Comparison of ENCODE assay signal across 3 cellular contexts in the genomic region with DNA sequence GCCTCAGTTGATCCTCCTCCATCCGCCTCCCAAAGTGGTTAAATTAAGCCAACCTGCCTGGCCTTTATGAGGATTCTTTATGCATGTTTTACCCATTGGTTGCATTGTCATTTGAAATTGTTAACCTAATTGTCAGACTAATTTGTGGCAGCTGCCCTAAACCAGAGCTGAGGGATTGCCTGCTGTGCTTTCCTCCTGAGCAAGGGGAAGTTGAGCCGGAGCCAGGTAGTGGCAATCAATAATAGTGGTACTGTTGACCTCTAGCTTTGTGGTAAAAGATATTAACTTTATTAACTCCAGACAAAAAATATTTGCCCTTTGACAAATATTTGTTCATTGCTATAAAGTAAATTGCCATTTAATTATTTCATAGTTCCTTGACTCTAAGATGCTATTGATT.
TF ChIP-seq lines count a peak whose summit lies in the region.

No MANE protein-coding gene starts in this region.

TF ChIP-seq in liver, 16 proteins besides CTCF, POLR2A, EP300 and RAD21:
- TF ChIP-seq JUND (IDR thresholded peaks at IDR 0.05): peak in 1 of 2 donors; percentile 26
- TF ChIP-seq HNF4A (conservative IDR thresholded peaks at IDR 0.05): peak; percentile 81 to 90
- no peak for TF ChIP-seq TAF1 (conservative IDR thresholded peaks at IDR 0.05)
- TF ChIP-seq FOXA2 (IDR thresholded peaks at IDR 0.05): no peak
- TF ChIP-seq, protein P1, sequence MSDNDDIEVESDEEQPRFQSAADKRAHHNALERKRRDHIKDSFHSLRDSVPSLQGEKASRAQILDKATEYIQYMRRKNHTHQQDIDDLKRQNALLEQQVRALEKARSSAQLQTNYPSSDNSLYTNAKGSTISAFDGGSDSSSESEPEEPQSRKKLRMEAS (IDR thresholded peaks at IDR 0.05): peak; percentile 33
- TF ChIP-seq, protein P2, sequence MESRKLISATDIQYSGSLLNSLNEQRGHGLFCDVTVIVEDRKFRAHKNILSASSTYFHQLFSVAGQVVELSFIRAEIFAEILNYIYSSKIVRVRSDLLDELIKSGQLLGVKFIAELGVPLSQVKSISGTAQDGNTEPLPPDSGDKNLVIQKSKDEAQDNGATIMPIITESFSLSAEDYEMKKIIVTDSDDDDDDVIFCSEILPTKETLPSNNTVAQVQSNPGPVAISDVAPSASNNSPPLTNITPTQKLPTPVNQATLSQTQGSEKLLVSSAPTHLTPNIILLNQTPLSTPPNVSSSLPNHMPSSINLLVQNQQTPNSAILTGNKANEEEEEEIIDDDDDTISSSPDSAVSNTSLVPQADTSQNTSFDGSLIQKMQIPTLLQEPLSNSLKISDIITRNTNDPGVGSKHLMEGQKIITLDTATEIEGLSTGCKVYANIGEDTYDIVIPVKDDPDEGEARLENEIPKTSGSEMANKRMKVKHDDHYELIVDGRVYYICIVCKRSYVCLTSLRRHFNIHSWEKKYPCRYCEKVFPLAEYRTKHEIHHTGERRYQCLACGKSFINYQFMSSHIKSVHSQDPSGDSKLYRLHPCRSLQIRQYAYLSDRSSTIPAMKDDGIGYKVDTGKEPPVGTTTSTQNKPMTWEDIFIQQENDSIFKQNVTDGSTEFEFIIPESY (IDR thresholded peaks at IDR 0.05): no peak
- no peak for TF ChIP-seq YY1 (IDR thresholded peaks at IDR 0.05)
- peak; percentile 53 for TF ChIP-seq NR2F2 (IDR thresholded peaks at IDR 0.05)
- peak; percentile 58 for TF ChIP-seq HNF4G (IDR thresholded peaks at IDR 0.05)
- TF ChIP-seq RXRA (IDR thresholded peaks at IDR 0.05): peak; percentile 42 to 64
- TF ChIP-seq GABPA (IDR thresholded peaks at IDR 0.05 in 1 of 2, conservative IDR thresholded peaks at IDR 0.05 in 1 of 2): no peak
- TF ChIP-seq SP1 (IDR thresholded peaks at IDR 0.05): peak; percentile 45
- TF ChIP-seq FOXA1 (IDR thresholded peaks at IDR 0.05): no peak
- TF ChIP-seq EGR1 (IDR thresholded peaks at IDR 0.05; ENCODE audit: low read depth in 2 of 2): no peak
TF ChIP-seq in liver: peak in this region for 7.

TF ChIP-seq in HepG2, 621 proteins besides CTCF, POLR2A, EP300 and RAD21:
- TF ChIP-seq GATA4 (IDR thresholded peaks at IDR 0.05; ENCODE audit: borderline replicate concordance, low read depth) (no peak), NKX3-1 (CRISPR knock-in tag; IDR thresholded peaks at IDR 0.05) (no peak), U2AF2 (IDR thresholded peaks at IDR 0.05; ENCODE audit: low read depth, low read length) (no peak), HMG20A (CRISPR knock-in tag; IDR thresholded peaks at IDR 0.05; ENCODE audit: borderline replicate concordance) (no peak), ZEB1 (IDR thresholded peaks at IDR 0.05; ENCODE audit: insufficient replicate concordance, low read depth) (no peak), IKZF1 (IDR thresholded peaks at IDR 0.05) (no peak), NCOR1 (IDR thresholded peaks at IDR 0.05; ENCODE audit: borderline replicate concordance, low read length) (no peak), NFKBIZ (CRISPR knock-in tag; IDR thresholded peaks at IDR 0.05) (no peak), ZNF619 (CRISPR knock-in tag; IDR thresholded peaks at IDR 0.05) (no peak), MTA3 (CRISPR knock-in tag; IDR thresholded peaks at IDR 0.05) (no peak)
- TF ChIP-seq, protein P3, sequence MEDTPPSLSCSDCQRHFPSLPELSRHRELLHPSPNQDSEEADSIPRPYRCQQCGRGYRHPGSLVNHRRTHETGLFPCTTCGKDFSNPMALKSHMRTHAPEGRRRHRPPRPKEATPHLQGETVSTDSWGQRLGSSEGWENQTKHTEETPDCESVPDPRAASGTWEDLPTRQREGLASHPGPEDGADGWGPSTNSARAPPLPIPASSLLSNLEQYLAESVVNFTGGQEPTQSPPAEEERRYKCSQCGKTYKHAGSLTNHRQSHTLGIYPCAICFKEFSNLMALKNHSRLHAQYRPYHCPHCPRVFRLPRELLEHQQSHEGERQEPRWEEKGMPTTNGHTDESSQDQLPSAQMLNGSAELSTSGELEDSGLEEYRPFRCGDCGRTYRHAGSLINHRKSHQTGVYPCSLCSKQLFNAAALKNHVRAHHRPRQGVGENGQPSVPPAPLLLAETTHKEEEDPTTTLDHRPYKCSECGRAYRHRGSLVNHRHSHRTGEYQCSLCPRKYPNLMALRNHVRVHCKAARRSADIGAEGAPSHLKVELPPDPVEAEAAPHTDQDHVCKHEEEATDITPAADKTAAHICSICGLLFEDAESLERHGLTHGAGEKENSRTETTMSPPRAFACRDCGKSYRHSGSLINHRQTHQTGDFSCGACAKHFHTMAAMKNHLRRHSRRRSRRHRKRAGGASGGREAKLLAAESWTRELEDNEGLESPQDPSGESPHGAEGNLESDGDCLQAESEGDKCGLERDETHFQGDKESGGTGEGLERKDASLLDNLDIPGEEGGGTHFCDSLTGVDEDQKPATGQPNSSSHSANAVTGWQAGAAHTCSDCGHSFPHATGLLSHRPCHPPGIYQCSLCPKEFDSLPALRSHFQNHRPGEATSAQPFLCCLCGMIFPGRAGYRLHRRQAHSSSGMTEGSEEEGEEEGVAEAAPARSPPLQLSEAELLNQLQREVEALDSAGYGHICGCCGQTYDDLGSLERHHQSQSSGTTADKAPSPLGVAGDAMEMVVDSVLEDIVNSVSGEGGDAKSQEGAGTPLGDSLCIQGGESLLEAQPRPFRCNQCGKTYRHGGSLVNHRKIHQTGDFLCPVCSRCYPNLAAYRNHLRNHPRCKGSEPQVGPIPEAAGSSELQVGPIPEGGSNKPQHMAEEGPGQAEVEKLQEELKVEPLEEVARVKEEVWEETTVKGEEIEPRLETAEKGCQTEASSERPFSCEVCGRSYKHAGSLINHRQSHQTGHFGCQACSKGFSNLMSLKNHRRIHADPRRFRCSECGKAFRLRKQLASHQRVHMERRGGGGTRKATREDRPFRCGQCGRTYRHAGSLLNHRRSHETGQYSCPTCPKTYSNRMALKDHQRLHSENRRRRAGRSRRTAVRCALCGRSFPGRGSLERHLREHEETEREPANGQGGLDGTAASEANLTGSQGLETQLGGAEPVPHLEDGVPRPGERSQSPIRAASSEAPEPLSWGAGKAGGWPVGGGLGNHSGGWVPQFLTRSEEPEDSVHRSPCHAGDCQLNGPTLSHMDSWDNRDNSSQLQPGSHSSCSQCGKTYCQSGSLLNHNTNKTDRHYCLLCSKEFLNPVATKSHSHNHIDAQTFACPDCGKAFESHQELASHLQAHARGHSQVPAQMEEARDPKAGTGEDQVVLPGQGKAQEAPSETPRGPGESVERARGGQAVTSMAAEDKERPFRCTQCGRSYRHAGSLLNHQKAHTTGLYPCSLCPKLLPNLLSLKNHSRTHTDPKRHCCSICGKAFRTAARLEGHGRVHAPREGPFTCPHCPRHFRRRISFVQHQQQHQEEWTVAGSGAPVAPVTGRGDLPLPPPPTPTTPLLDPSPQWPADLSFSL (CRISPR knock-in tag; IDR thresholded peaks at IDR 0.05): no peak

TF ChIP-seq in H1, 55 proteins besides CTCF, POLR2A, EP300 and RAD21:
- TF ChIP-seq KDM5A (IDR thresholded peaks at IDR 0.05; ENCODE audit: low read length): no peak
- TF ChIP-seq RBBP5 (IDR thresholded peaks at IDR 0.05; ENCODE audit: borderline replicate concordance, low read depth, low read length): no peak
- no peak for TF ChIP-seq CREB1 (IDR thresholded peaks at IDR 0.05)
- TF ChIP-seq KDM1A (IDR thresholded peaks at IDR 0.05; ENCODE audit: borderline replicate concordance, low read length): no peak
